ENCODE assay signal across 8 cellular contexts in genomic region chr2:203718087-203718486, GRCh38. TPM values are rescaled to one million over a fixed set of nuclear protein-coding genes. Genes with fewer than 3 reads are reported as not detected.
DNase-seq lines count a peak whose midpoint lies in the region; ATAC-seq and TF ChIP-seq lines count a peak whose summit lies in the region.

No MANE protein-coding gene starts in this region.

- H3K36me3 ChIP-seq in parathyroid adenoma (ENCODE audit: control insufficient read depth, insufficient read depth, low read length), result no peaks in the 10 kb centered on the region

- no peaks in the 10 kb centered on the region for H3K9me3 ChIP-seq in parathyroid adenoma (ENCODE audit: control insufficient read depth, low read length)

- H3K9ac ChIP-seq in parathyroid adenoma, result no peak overlapping the region

- no peaks in the 10 kb centered on the region for H3K27me3 ChIP-seq in parathyroid adenoma (ENCODE audit: control insufficient read depth, insufficient read depth, low read length)

- no peak overlapping the region for H3K27ac ChIP-seq in parathyroid adenoma

- peaks cover 5% of the 10 kb centered on the region for H3K4me1 ChIP-seq in parathyroid adenoma

- H3K4me3 ChIP-seq in parathyroid adenoma (ENCODE audit: low read depth, low read length) (no peak overlapping the region), foreskin fibroblast (ENCODE audit: low read depth in 1 of 2, low read length in 2 of 2) (no peak overlapping the region)

- ATAC-seq in HG03432 (IDR thresholded peaks at IDR 0.05; ENCODE audit: unreplicated experiment), result peak; percentile 87
- ATAC-seq in activated CD8-positive, alpha-beta memory T cell treated with anti-CD3 and anti-CD28 coated beads, Interleukin-2, amount 10 ng/mL, durations not matched to agents 7 days and 5 days, result peak; percentile 86

- peak overlapping the region; percentile 88 for H3K27ac Mint-ChIP-seq in activated CD8-positive, alpha-beta memory T cell treated with anti-CD3 and anti-CD28 coated beads, Interleukin-2, amount 10 ng/mL, durations not matched to agents 7 days and 5 days

- CTCF ChIA-PET in activated CD8-positive, alpha-beta memory T cell treated with anti-CD3 and anti-CD28 coated beads, Interleukin-2, amount 10 ng/mL, durations not matched to agents 7 days and 5 days (lab: Charles Lee), result interaction anchor here (1.0 to 4.7 kb wide), 7 partner anchors 10 to 191 kb away, joined by 3 to 56 read pairs (median 11); partner anchors contain the start of gene CD28

- H3K4me3 Mint-ChIP-seq in activated CD8-positive, alpha-beta memory T cell treated with anti-CD3 and anti-CD28 coated beads, Interleukin-2, amount 10 ng/mL, durations not matched to agents 7 days and 5 days, result peak overlapping the region; percentile 34

- no peaks in the 10 kb centered on the region for H3K27me3 Mint-ChIP-seq in activated CD8-positive, alpha-beta memory T cell treated with anti-CD3 and anti-CD28 coated beads, Interleukin-2, amount 10 ng/mL, durations not matched to agents 7 days and 5 days

- H3K9me3 Mint-ChIP-seq in activated CD8-positive, alpha-beta memory T cell treated with anti-CD3 and anti-CD28 coated beads, Interleukin-2, amount 10 ng/mL, durations not matched to agents 7 days and 5 days (ENCODE audit: low read depth), result peaks cover 2% of the 10 kb centered on the region

- TF ChIP-seq CTCF in parathyroid adenoma (IDR thresholded peaks at IDR 0.05), result no peak
- TF ChIP-seq CTCF in foreskin fibroblast (IDR thresholded peaks at IDR 0.05; ENCODE audit: low read depth, low read length), result no peak

- no peak overlapping the region for H3K4me2 ChIP-seq in parathyroid adenoma (ENCODE audit: low read length)

- peaks cover 89% of the 10 kb centered on the region for H3K4me1 Mint-ChIP-seq in activated CD8-positive, alpha-beta memory T cell treated with anti-CD3 and anti-CD28 coated beads, Interleukin-2, amount 10 ng/mL, durations not matched to agents 7 days and 5 days

- H2AFZ ChIP-seq in parathyroid adenoma, result peak overlapping the region; percentile 26

- peak; percentile 66 for DNase-seq in stimulated activated CD4-positive, alpha-beta T cell treated with anti-CD3 and anti-CD28 coated beads, Interleukin-1b, Interleukin-23, amount 100 ng/mL, for 48 hours
- DNase-seq in stimulated activated CD4-positive, alpha-beta T cell treated with anti-CD3 and anti-CD28 coated beads, Interleukin-4, amount 100 ng/mL, for 1 hour, result no peak
- peak; percentile 91 for DNase-seq in activated CD8-positive, alpha-beta memory T cell treated with anti-CD3 and anti-CD28 coated beads, Interleukin-2, amount 10 ng/mL, durations not matched to agents 7 days and 5 days
- DNase-seq in foreskin fibroblast (no peak), GM03348 (ENCODE audit: low spot score) (no peak), islet precursor cell (no peak)

- peaks cover 53% of the 10 kb centered on the region for H3K36me3 Mint-ChIP-seq in activated CD8-positive, alpha-beta memory T cell treated with anti-CD3 and anti-CD28 coated beads, Interleukin-2, amount 10 ng/mL, durations not matched to agents 7 days and 5 days

- H3K79me2 ChIP-seq in parathyroid adenoma, result no peaks in the 10 kb centered on the region

RNA-seq across cellular contexts. Expression of gene CD28, which starts 11.6 kb away (rescaled TPM):
- total RNA-seq in activated CD8-positive, alpha-beta memory T cell treated with anti-CD3 and anti-CD28 coated beads, Interleukin-2, amount 10 ng/mL, durations not matched to agents 7 days and 5 days, result 10 to 100 TPM; 30.5 to 35.7 TPM

Comparison
In these comparisons a context has a peak if more than half of its experiments do, and no peak if none do; other contexts are left out.
1. DNase-seq: peak in stimulated activated CD4-positive, alpha-beta T cell treated with anti-CD3 and anti-CD28 coated beads, Interleukin-1b, Interleukin-23, amount 100 ng/mL, for 48 hours (single experiment) and activated CD8-positive, alpha-beta memory T cell treated with anti-CD3 and anti-CD28 coated beads, Interleukin-2, amount 10 ng/mL, durations not matched to agents 7 days and 5 days (single experiment); none in stimulated activated CD4-positive, alpha-beta T cell treated with anti-CD3 and anti-CD28 coated beads, Interleukin-4, amount 100 ng/mL, for 1 hour (single experiment), foreskin fibroblast (0 of 2), GM03348 (single experiment) and islet precursor cell (single experiment).